ENCODE assay signal across 1 cellular context in the genomic region with DNA sequence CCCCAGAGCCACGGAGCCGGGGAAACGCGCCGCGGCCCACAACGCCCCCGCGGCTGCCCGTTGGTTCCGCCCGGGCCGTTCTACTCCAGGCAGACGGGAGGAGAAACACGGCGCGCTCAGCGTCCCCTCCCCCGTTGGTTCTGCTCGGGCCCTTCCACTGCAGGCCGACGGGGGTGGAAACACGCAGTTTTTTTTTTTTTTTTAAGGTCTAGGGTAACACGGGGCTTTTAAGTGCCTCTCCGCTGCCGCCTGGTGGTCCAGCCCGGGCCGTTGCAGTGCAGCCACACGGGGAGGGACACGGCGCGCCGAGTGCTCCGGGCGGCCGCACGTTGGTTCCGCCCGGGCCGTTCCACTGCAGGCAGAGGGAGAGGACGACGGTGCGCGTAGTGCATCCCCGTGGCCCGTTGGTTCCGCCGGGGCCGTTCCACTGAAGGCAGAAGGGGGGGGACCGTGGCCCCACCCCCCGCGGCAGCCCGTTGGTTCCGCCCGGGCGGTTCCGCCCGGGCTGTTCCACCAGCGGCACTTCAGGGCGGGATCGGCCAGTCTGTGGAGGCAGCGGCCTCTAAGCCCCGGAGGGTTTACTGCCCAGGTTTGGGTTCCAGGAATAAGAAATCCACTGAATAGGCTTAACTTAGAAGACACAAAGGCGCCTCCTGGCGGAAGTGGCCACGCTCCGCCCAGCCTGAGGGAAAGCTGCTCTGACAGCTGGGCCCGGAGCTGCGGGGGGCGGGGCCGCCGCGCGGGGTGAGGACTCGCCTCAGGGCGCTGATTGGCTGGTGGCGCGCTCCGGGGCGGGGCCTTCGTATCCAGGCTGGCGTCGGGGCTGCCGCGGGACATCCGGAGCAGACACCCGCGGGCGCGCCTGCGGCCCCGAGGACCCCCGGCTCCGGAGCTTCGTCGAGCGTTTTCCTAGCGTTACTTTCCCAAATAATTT.
TF ChIP-seq lines count a peak whose summit lies in the region.

A gene (minus strand): TSS at position 82 of the 934 bp plus-strand sequence. CDS start 16,096 bp downstream, outside the sequence.

TF ChIP-seq in HEK293, 187 proteins besides CTCF, POLR2A, EP300 and RAD21 (continued from another document):
- TF ChIP-seq, protein P1, sequence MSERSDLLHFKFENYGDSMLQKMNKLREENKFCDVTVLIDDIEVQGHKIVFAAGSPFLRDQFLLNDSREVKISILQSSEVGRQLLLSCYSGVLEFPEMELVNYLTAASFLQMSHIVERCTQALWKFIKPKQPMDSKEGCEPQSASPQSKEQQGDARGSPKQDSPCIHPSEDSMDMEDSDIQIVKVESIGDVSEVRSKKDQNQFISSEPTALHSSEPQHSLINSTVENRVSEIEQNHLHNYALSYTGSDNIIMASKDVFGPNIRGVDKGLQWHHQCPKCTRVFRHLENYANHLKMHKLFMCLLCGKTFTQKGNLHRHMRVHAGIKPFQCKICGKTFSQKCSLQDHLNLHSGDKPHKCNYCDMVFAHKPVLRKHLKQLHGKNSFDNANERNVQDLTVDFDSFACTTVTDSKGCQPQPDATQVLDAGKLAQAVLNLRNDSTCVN (tag by site-specific recombination; optimal IDR thresholded peaks at IDR 0.05): peak; percentile 77
- peak; percentile 68; the same call in 1 of the 2 replicates for TF ChIP-seq TCF7L2 (IDR thresholded peaks at IDR 0.05; ENCODE audit: borderline replicate concordance, low read depth, low read length)
- TF ChIP-seq, protein P2, sequence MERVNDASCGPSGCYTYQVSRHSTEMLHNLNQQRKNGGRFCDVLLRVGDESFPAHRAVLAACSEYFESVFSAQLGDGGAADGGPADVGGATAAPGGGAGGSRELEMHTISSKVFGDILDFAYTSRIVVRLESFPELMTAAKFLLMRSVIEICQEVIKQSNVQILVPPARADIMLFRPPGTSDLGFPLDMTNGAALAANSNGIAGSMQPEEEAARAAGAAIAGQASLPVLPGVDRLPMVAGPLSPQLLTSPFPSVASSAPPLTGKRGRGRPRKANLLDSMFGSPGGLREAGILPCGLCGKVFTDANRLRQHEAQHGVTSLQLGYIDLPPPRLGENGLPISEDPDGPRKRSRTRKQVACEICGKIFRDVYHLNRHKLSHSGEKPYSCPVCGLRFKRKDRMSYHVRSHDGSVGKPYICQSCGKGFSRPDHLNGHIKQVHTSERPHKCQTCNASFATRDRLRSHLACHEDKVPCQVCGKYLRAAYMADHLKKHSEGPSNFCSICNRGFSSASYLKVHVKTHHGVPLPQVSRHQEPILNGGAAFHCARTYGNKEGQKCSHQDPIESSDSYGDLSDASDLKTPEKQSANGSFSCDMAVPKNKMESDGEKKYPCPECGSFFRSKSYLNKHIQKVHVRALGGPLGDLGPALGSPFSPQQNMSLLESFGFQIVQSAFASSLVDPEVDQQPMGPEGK (tag by site-specific recombination; IDR thresholded peaks at IDR 0.05): 0 out of 2 replicates have a peak, but pooled peaks have one; percentile 5
